7 cellular contexts compared by ENCODE assay signal in the genomic region with DNA sequence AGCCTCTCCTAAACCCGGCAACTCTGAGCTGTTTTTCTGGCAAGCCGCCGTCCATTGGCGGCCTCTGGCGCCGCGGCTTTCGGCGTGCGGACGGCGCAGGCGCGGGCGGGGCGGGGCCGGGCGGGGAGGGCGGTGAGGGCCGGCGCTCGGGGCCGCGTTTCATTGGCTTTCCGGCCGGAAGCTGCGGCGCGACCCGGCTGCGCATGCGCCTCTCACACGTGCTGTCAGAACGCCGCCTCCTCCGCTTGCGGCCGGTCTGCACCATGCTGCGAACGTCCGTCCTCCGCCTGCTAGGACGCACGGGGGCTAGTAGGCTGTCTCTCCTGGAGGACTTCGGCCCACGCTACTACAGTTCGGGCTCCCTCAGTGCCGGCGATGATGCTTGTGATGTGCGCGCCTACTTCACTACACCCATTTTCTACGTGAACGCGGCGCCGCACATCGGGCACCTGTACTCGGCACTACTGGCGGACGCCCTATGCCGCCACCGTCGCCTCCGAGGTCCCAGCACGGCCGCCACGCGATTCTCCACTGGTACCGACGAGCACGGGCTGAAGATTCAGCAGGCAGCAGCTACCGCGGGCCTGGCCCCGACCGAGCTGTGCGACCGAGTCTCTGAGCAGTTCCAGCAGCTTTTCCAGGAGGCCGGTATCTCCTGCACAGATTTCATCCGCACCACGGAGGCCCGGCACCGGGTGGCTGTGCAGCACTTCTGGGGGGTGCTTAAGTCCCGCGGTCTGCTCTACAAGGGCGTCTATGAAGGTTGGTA. TPM values are rescaled to one million over a fixed set of nuclear protein-coding genes. Genes with fewer than 3 reads are reported as not detected.
DNase-seq lines count a peak whose midpoint lies in the region; ATAC-seq and TF ChIP-seq lines count a peak whose summit lies in the region.

A gene (plus strand): TSS at position 227 of the 769 bp plus-strand sequence. CDS start 37 bp downstream, at position 264.

- TF ChIP-seq CTCF in hepatocyte (IDR thresholded peaks at IDR 0.05; ENCODE audit: poor library complexity) (no peak), retinal pigment epithelial cell (conservative IDR thresholded peaks at IDR 0.05; ENCODE audit: low read depth, low read length) (no peak)

- peak; percentile 91 to 93 for DNase-seq in NCI-H2081 (lab: John Stamatoyannopoulos, UW)
- peak; percentile 92 for DNase-seq in T-helper 9 cell
- DNase-seq in astrocyte of the hippocampus (ENCODE audit: low read depth, low spot score), result peak; percentile 98
- peak; percentile 98 for DNase-seq in hepatocyte (ENCODE audit: low spot score)
- peak; percentile 55 for DNase-seq in retinal pigment epithelial cell (ENCODE audit: low read depth)

- peaks cover 32% of the 10 kb centered on the region for H3K79me2 ChIP-seq in hepatocyte

- H3K36me3 ChIP-seq in hepatocyte (replicated peaks; ENCODE audit: insufficient read depth, low read depth), result no peaks in the 10 kb centered on the region

- peak within 1 kb of the TSS; percentile 85 for H3K27ac ChIP-seq in hepatocyte

- no peaks in the 10 kb centered on the region for H3K9me3 ChIP-seq in hepatocyte (ENCODE audit: low read depth)

- no peaks in the 10 kb centered on the region for H3K9me2 ChIP-seq in hepatocyte (replicated peaks; ENCODE audit: insufficient read depth)

- peak within 1 kb of the TSS; percentile 98 for H2AFZ ChIP-seq in hepatocyte

- peaks cover 7% of the 10 kb centered on the region for H4K20me1 ChIP-seq in hepatocyte (ENCODE audit: insufficient read depth, poor library complexity, severe bottlenecking)

- H3K4me3 ChIP-seq in hepatocyte (peak within 1 kb of the TSS; percentile 83), retinal pigment epithelial cell (ENCODE audit: low read length) (peak within 1 kb of the TSS; percentile 88)

- H3K4me2 ChIP-seq in hepatocyte, result peak within 1 kb of the TSS; percentile 96

- no peaks in the 10 kb centered on the region for H3K27me3 ChIP-seq in hepatocyte

- ATAC-seq in GM18511 (IDR thresholded peaks at IDR 0.05; ENCODE audit: unreplicated experiment), result peak; percentile 87
- ATAC-seq in HG02981 (IDR thresholded peaks at IDR 0.05; ENCODE audit: unreplicated experiment), result peak; percentile 89

- peaks cover 14% of the 10 kb centered on the region for H3K4me1 ChIP-seq in hepatocyte (ENCODE audit: insufficient read depth)

- WGBS in hepatocyte (ENCODE audit: low lambda C conversion rate, missing lambda C conversion rate), result under 1% methylated on average over 59 of the region's 85 CpGs

RNA-seq across cellular contexts. Expression of the gene that starts here (rescaled TPM):
- 7.8 and 8.4 TPM in 2 replicates for total RNA-seq in hepatocyte
- 3.5 and 6.3 TPM in 2 replicates for polyA plus RNA-seq in hepatocyte

Comparison
In these comparisons a context has a peak if more than half of its experiments do, and no peak if none do; other contexts are left out.
1. Peak in every context shown above with its lines: DNase-seq, ATAC-seq, H3K4me3 ChIP-seq and H3K27ac ChIP-seq.